In genomic region chr1:230066036-230066435, GRCh38 we compare ENCODE assay signal across 8 cellular contexts. TPM values are rescaled to one million over a fixed set of nuclear protein-coding genes. Genes with fewer than 3 reads are reported as not detected.
DNase-seq lines count a peak whose midpoint lies in the region; ATAC-seq and TF ChIP-seq lines count a peak whose summit lies in the region.

No MANE protein-coding gene starts in this region.

- intact Hi-C loops in activated CD4-positive, alpha-beta T cell treated with anti-CD3 and anti-CD28 coated beads for 36 hours (cut with DNase I, micrococcal nuclease) = loop anchor here (2.0 to 5.0 kb wide), 8 partner anchors 35 to 1659 kb away; partner anchors contain the start of genes ARV1 (in 1 of the 2), CCSAP (in 1 of the 2), TRIM11 (in 1 of the 2) and TTC13 (in 1 of the 2)

- peak overlapping the region; percentile 64 for H3K4me3 ChIP-seq in WI38 (ENCODE audit: low read depth, low read length)
- peak overlapping the region; percentile 63 for H3K4me3 ChIP-seq in iPS-15b (ENCODE audit: low read depth, low read length)
- peak overlapping the region in 1 of 2 donors; percentile 88 for H3K4me3 ChIP-seq in stomach smooth muscle (ENCODE audit: low read length in 2 of 2)

- H3K27ac ChIP-seq in stomach smooth muscle (ENCODE audit: low read length) = peak overlapping the region; percentile 18

- no peak for DNase-seq in activated CD4-positive, alpha-beta T cell treated with anti-CD3 and anti-CD28 coated beads for 36 hours
- no peak for DNase-seq in activated CD4-positive, alpha-beta T cell treated with anti-CD3 and anti-CD28 coated beads for 4 hours
- DNase-seq in ACHN = no peak
- no peak for DNase-seq in stimulated activated CD4-positive, alpha-beta T cell treated with anti-CD3 and anti-CD28 coated beads, Interleukin-4, amount 100 ng/mL, for 24 hours

- H3K9me3 Mint-ChIP-seq in activated CD4-positive, alpha-beta T cell treated with anti-CD3 and anti-CD28 coated beads for 36 hours (ENCODE audit: low read depth) = peaks cover 13% of the 10 kb centered on the region

- POLR2A ChIA-PET in activated CD4-positive, alpha-beta T cell treated with anti-CD3 and anti-CD28 coated beads for 36 hours (lab: Charles Lee) = interaction anchor here (1.4 to 1.9 kb wide), 2 partner anchors 44 to 57 kb away, joined by 3 to 7 read pairs; no protein-coding TSS in a partner anchor

- ATAC-seq in activated CD4-positive, alpha-beta T cell treated with anti-CD3 and anti-CD28 coated beads for 36 hours = no peak
- ATAC-seq in HG03354 (IDR thresholded peaks at IDR 0.05; ENCODE audit: poor library complexity, severe bottlenecking, unreplicated experiment) = no peak

- CTCF ChIA-PET in activated CD4-positive, alpha-beta T cell treated with anti-CD3 and anti-CD28 coated beads for 36 hours (lab: Charles Lee) = interaction anchor here (0.7 to 1.3 kb wide), 4 partner anchors 19 to 405 kb away, joined by 3 read pairs; no protein-coding TSS in a partner anchor

- in situ Hi-C loops in ACHN (cut with HindIII; ENCODE audit: low pct_ligation_motif_present, low pct_unique_long_range_greater_than_20kb, low sequenced_read_pairs) = no loop called here

- peak overlapping the region; percentile 74 for H3K27ac Mint-ChIP-seq in activated CD4-positive, alpha-beta T cell treated with anti-CD3 and anti-CD28 coated beads for 36 hours

- H3K36me3 Mint-ChIP-seq in activated CD4-positive, alpha-beta T cell treated with anti-CD3 and anti-CD28 coated beads for 36 hours (ENCODE audit: low read depth) = peaks cover 7% of the 10 kb centered on the region

- H3K9me3 ChIP-seq in iPS-15b (ENCODE audit: control insufficient read depth, insufficient read depth, low read length) = no peaks in the 10 kb centered on the region
- H3K9me3 ChIP-seq in stomach smooth muscle (ENCODE audit: control insufficient read depth in 2 of 2, low read length in 2 of 2) = peaks cover 0 to 1% of the 10 kb centered on the region in 2 donors

- peak overlapping the region; percentile 73 for H3K4me3 Mint-ChIP-seq in activated CD4-positive, alpha-beta T cell treated with anti-CD3 and anti-CD28 coated beads for 36 hours

- peaks cover 36% of the 10 kb centered on the region for H3K4me1 Mint-ChIP-seq in activated CD4-positive, alpha-beta T cell treated with anti-CD3 and anti-CD28 coated beads for 36 hours

- no peak for TF ChIP-seq CTCF in WI38 (IDR thresholded peaks at IDR 0.05; ENCODE audit: low read depth, low read length)

- H3K4me1 ChIP-seq in iPS-15b (ENCODE audit: control insufficient read depth, insufficient read depth, low read length) (no peaks in the 10 kb centered on the region), stomach smooth muscle (ENCODE audit: control insufficient read depth, insufficient read depth, low read length) (peaks cover 36% of the 10 kb centered on the region)

- no peaks in the 10 kb centered on the region for H3K27me3 Mint-ChIP-seq in activated CD4-positive, alpha-beta T cell treated with anti-CD3 and anti-CD28 coated beads for 36 hours

- H3K27me3 ChIP-seq in iPS-15b (ENCODE audit: control insufficient read depth, insufficient read depth, low read length) (peaks cover 5% of the 10 kb centered on the region), stomach smooth muscle (ENCODE audit: control insufficient read depth in 1 of 2, insufficient read depth in 2 of 2, low read length in 2 of 2) (no peaks in the 10 kb centered on the region)

- H3K9ac ChIP-seq in iPS-15b (ENCODE audit: low read depth, low read length) (no peak overlapping the region), stomach smooth muscle (ENCODE audit: low read length in 2 of 2) (peak overlapping the region; percentile 49 to 52)

- no peaks in the 10 kb centered on the region for H3K36me3 ChIP-seq in iPS-15b (ENCODE audit: control insufficient read depth, insufficient read depth, low read length)
- H3K36me3 ChIP-seq in stomach smooth muscle (ENCODE audit: control insufficient read depth in 2 of 2, insufficient read depth in 2 of 2, low read length in 2 of 2) = no peaks in the 10 kb centered on the region

RNA-seq across cellular contexts. Expression of gene GALNT2, which starts 1.0 kb away (rescaled TPM):
- total RNA-seq in activated CD4-positive, alpha-beta T cell treated with anti-CD3 and anti-CD28 coated beads for 36 hours = 10 to 100 TPM; 48.2 to 51.0 TPM
